16 cellular contexts compared by ENCODE assay signal in the genomic region with DNA sequence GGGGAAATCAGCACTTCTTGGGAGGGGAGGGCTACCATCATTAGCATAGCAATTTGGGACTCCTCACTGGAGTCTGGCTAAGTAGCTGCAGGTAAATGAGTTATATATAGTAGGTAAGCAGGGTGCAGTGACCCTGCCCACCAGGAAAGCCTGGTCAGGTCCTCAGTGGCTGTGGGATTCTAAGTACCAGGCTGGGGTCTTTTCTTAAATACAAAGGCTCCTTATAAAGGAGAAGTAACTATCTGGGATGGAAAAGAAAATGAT.
DNase-seq lines count a peak whose midpoint lies in the region; ATAC-seq and TF ChIP-seq lines count a peak whose summit lies in the region.
"Had no signal": no experiment of that assay in that cellular context is flagged by ENCODE, and none has a peak within 500 bp of the region (broad histone marks: within the 10 kb centered on the region; RNA-seq: fewer than 3 reads in every experiment).

No MANE protein-coding gene starts in this region.

- H3K9me3 ChIP-seq in SK-N-SH = no peaks in the 10 kb centered on the region
- H3K9me3 ChIP-seq in Karpas-422 (ENCODE audit: low read length) = no peaks in the 10 kb centered on the region
- H3K9me3 ChIP-seq in prostate gland = no peaks in the 10 kb centered on the region
- H3K9me3 ChIP-seq: A549; BLaER1 treated with 17β-estradiol and CSF1 and Interleukin-3, amounts not matched to agents 10 nM and 100 nM; Caco-2 had no signal

- H3K79me2 ChIP-seq in SK-N-SH (ENCODE audit: insufficient read depth) (peaks cover 9% of the 10 kb centered on the region), Karpas-422 (ENCODE audit: low read length) (no peaks in the 10 kb centered on the region), mesendoderm (ENCODE audit: control insufficient read depth, insufficient read depth, low read length) (no peaks in the 10 kb centered on the region)

- DNase-seq in SK-N-SH = no peak
- peak; percentile 14 for DNase-seq in Karpas-422
- no peak for DNase-seq in mesendoderm
- DNase-seq in prostate gland (ENCODE audit: low spot score) = no peak
- DNase-seq in activated naive CD4-positive, alpha-beta T cell treated with Interleukin-2 at 50 U/mL for 16 hours = no peak
- DNase-seq: AML-193; Caco-2; Calu3; CD4-positive, alpha-beta T cell; CD8-positive, alpha-beta T cell; GF-D8 had no signal

- no peaks in the 10 kb centered on the region for H3K9me2 ChIP-seq in SK-N-SH
- no peaks in the 10 kb centered on the region for H3K9me2 ChIP-seq in Karpas-422 (replicated peaks; ENCODE audit: insufficient read depth, low read length)

- CTCF ChIA-PET in SK-N-SH (lab: Yijun Ruan, JAX) = interaction anchor here (1.1 to 2.6 kb wide), 14 partner anchors 9 to 371 kb away, joined by 3 to 16 read pairs (median 6); a partner anchor contains a TSS

- H3F3A ChIP-seq in SK-N-SH (replicated peaks; ENCODE audit: insufficient read depth) = peaks cover 8% of the 10 kb centered on the region

- H3K27me3 ChIP-seq in SK-N-SH (ENCODE audit: insufficient read depth) = no peaks in the 10 kb centered on the region
- no peaks in the 10 kb centered on the region for H3K27me3 ChIP-seq in Karpas-422 (ENCODE audit: low read length)
- H3K27me3 ChIP-seq in mesendoderm (ENCODE audit: insufficient read depth, low read length, poor library complexity) = no peaks in the 10 kb centered on the region
- no peaks in the 10 kb centered on the region for H3K27me3 ChIP-seq in prostate gland (replicated peaks; ENCODE audit: insufficient read depth)
- H3K27me3 ChIP-seq: BLaER1 treated with 17β-estradiol and CSF1 and Interleukin-3, amounts not matched to agents 10 nM and 100 nM had no signal

- H2BK5ac ChIP-seq in mesendoderm (ENCODE audit: low read length) = no peak overlapping the region

- no peak overlapping the region for H4K5ac ChIP-seq in mesendoderm (ENCODE audit: low read length)

- H3K4me1 ChIP-seq in SK-N-SH (ENCODE audit: control insufficient read depth in 1 of 2, insufficient read depth in 2 of 2, low read depth in 1 of 2, low read length in 1 of 2) = peaks cover 0 to 45% of the 10 kb centered on the region in 2 experiments; a peak in 2 of 4 replicates
- no peaks in the 10 kb centered on the region for H3K4me1 ChIP-seq in Karpas-422 (ENCODE audit: low read length)
- H3K4me1 ChIP-seq in mesendoderm (ENCODE audit: control insufficient read depth, low read depth, low read length) = peaks cover 6% of the 10 kb centered on the region
- H3K4me1 ChIP-seq in prostate gland (replicated peaks) = no peaks in the 10 kb centered on the region
- H3K4me1 ChIP-seq: BLaER1 treated with 17β-estradiol and CSF1 and Interleukin-3, amounts not matched to agents 10 nM and 100 nM had no signal

- intact Hi-C loops in prostate gland (cut with DNase I) = no loop called here

- peaks cover 0 to 29% of the 10 kb centered on the region in 2 experiments for H3K36me3 ChIP-seq in SK-N-SH (replicated peaks in 1 of 2; ENCODE audit: control insufficient read depth in 1 of 2, insufficient read depth in 2 of 2, low read length in 1 of 2)
- no peaks in the 10 kb centered on the region for H3K36me3 ChIP-seq in Karpas-422 (ENCODE audit: insufficient read depth, low read length)
- H3K36me3 ChIP-seq in mesendoderm (ENCODE audit: control insufficient read depth, insufficient read depth, low read length) = no peaks in the 10 kb centered on the region
- no peaks in the 10 kb centered on the region for H3K36me3 ChIP-seq in prostate gland
- H3K36me3 ChIP-seq: BLaER1 treated with 17β-estradiol and CSF1 and Interleukin-3, amounts not matched to agents 10 nM and 100 nM had no signal

- no peak overlapping the region for H3K4me2 ChIP-seq in SK-N-SH
- H3K4me2 ChIP-seq in Karpas-422 (ENCODE audit: low read depth, low read length, poor library complexity, severe bottlenecking) = no peak overlapping the region
- H3K4me2 ChIP-seq in mesendoderm (ENCODE audit: low read length) = no peak overlapping the region
- H3K4me2 ChIP-seq: A549; BLaER1 treated with 17β-estradiol and CSF1 and Interleukin-3, amounts not matched to agents 10 nM and 100 nM had no signal

- TF ChIP-seq POLR2A in prostate gland (IDR thresholded peaks at IDR 0.05) = no peak

- H4K8ac ChIP-seq in mesendoderm (ENCODE audit: low read depth, low read length) = no peak overlapping the region

- no peak overlapping the region for H3K23ac ChIP-seq in mesendoderm (ENCODE audit: low read length)

- TF ChIP-seq EP300 in SK-N-SH (IDR thresholded peaks at IDR 0.05; ENCODE audit: borderline replicate concordance in 1 of 2, low read depth in 1 of 2, low read length in 1 of 2) = no peak

- no peak overlapping the region for H3K56ac ChIP-seq in mesendoderm (ENCODE audit: low read length)

- H4K20me1 ChIP-seq in SK-N-SH (ENCODE audit: insufficient read depth) (no peaks in the 10 kb centered on the region), Karpas-422 (ENCODE audit: insufficient read depth, low read depth, low read length) (no peaks in the 10 kb centered on the region)
- H4K20me1 ChIP-seq: BLaER1 treated with 17β-estradiol and CSF1 and Interleukin-3, amounts not matched to agents 10 nM and 100 nM had no signal

- no peak for ATAC-seq in SK-N-SH treated with all-trans-retinoic acid at 6 μM for 48 hours
- ATAC-seq: A549; CD8-positive, alpha-beta T cell had no signal

- TF ChIP-seq CTCF in SK-N-SH (IDR thresholded peaks at IDR 0.05) (no peak), prostate gland (IDR thresholded peaks at IDR 0.05) (no peak)

- no peak overlapping the region for H3K4ac ChIP-seq in mesendoderm (ENCODE audit: low read depth, low read length)

- H3K4me3 ChIP-seq in SK-N-SH (ENCODE audit: low read depth in 2 of 2, low read length in 1 of 2) (no peak overlapping the region), Karpas-422 (ENCODE audit: low read length) (no peak overlapping the region), mesendoderm (ENCODE audit: low read length) (no peak overlapping the region), prostate gland (no peak overlapping the region)
- H3K4me3 ChIP-seq: A549; BLaER1 treated with 17β-estradiol and CSF1 and Interleukin-3, amounts not matched to agents 10 nM and 100 nM had no signal

- POLR2A ChIA-PET in SK-N-SH (lab: Yijun Ruan, JAX) = interaction anchor here (0.6 to 1.6 kb wide), 4 partner anchors 11 to 332 kb away, joined by 3 to 8 read pairs (median 4); no protein-coding TSS in a partner anchor

- no peak overlapping the region for H2BK120ac ChIP-seq in mesendoderm (ENCODE audit: low read depth, low read length)

- peak overlapping the region; percentile 18 for H3K18ac ChIP-seq in mesendoderm (ENCODE audit: low read length)

- H3K27ac ChIP-seq in SK-N-SH (ENCODE audit: low read depth in 2 of 2, low read length in 1 of 2) = peak overlapping the region in 1 of 2 experiments; percentile 95; a peak in 2 of 4 replicates
- H3K27ac ChIP-seq in Karpas-422 (ENCODE audit: low read length) = no peak overlapping the region
- no peak overlapping the region for H3K27ac ChIP-seq in mesendoderm (ENCODE audit: low read depth, low read length)
- H3K27ac ChIP-seq in prostate gland = no peak overlapping the region
- H3K27ac ChIP-seq: 22Rv1; A549; BLaER1 treated with 17β-estradiol and CSF1 and Interleukin-3, amounts not matched to agents 10 nM and 100 nM; C4-2B had no signal

- no peaks in the 10 kb centered on the region for H3K79me1 ChIP-seq in mesendoderm (ENCODE audit: low read length)

- no peak overlapping the region for H2AFZ ChIP-seq in SK-N-SH (ENCODE audit: low read depth)
- H2AFZ ChIP-seq in Karpas-422 (ENCODE audit: low read length) = no peak overlapping the region

- no peak overlapping the region for H2AK5ac ChIP-seq in mesendoderm (ENCODE audit: low read length)

- no peak for TF ChIP-seq RAD21 in SK-N-SH (IDR thresholded peaks at IDR 0.05; ENCODE audit: low read length)

- no peak overlapping the region for H3K9ac ChIP-seq in SK-N-SH
- H3K9ac ChIP-seq in Karpas-422 (ENCODE audit: low read length) = no peak overlapping the region
- no peak overlapping the region for H3K9ac ChIP-seq in mesendoderm (ENCODE audit: low read length)
- H3K9ac ChIP-seq: BLaER1 treated with 17β-estradiol and CSF1 and Interleukin-3, amounts not matched to agents 10 nM and 100 nM had no signal

- H2BK15ac ChIP-seq in mesendoderm (replicated peaks; ENCODE audit: low read depth) = no peak overlapping the region

TF ChIP-seq in SK-N-SH, 30 proteins besides CTCF, POLR2A, EP300 and RAD21:
- no peak for TF ChIP-seq YY1 (IDR thresholded peaks at IDR 0.05; ENCODE audit: low read depth)
- 0 out of 2 replicates have a peak, but pooled peaks have one; percentile 4 for TF ChIP-seq FOXJ3 (CRISPR knock-in tag; IDR thresholded peaks at IDR 0.05)

TF ChIP-seq in SK-N-SH treated with all-trans-retinoic acid at 6 μM for 48 hours, 23 proteins besides CTCF, POLR2A, EP300 and RAD21:
- TF ChIP-seq, protein P1, sequence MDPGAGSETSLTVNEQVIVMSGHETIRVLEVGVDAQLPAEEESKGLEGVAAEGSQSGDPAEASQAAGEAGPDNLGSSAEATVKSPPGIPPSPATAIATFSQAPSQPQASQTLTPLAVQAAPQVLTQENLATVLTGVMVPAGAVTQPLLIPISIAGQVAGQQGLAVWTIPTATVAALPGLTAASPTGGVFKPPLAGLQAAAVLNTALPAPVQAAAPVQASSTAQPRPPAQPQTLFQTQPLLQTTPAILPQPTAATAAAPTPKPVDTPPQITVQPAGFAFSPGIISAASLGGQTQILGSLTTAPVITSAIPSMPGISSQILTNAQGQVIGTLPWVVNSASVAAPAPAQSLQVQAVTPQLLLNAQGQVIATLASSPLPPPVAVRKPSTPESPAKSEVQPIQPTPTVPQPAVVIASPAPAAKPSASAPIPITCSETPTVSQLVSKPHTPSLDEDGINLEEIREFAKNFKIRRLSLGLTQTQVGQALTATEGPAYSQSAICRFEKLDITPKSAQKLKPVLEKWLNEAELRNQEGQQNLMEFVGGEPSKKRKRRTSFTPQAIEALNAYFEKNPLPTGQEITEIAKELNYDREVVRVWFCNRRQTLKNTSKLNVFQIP (CRISPR knock-in tag; IDR thresholded peaks at IDR 0.05; ENCODE audit: borderline replicate concordance, low read depth) = no peak
- TF ChIP-seq ZNF8 (CRISPR knock-in tag; IDR thresholded peaks at IDR 0.05) = no peak
- no peak for TF ChIP-seq SNAI2 (CRISPR knock-in tag; IDR thresholded peaks at IDR 0.05)
- no peak for TF ChIP-seq OSR1 (CRISPR knock-in tag; IDR thresholded peaks at IDR 0.05)
- TF ChIP-seq ZFP3 (CRISPR knock-in tag; IDR thresholded peaks at IDR 0.05) = no peak
- no peak for TF ChIP-seq ZNF70 (CRISPR knock-in tag; IDR thresholded peaks at IDR 0.05)
- no peak for TF ChIP-seq GLIS3 (CRISPR knock-in tag; IDR thresholded peaks at IDR 0.05)
- no peak for TF ChIP-seq CSDC2 (CRISPR knock-in tag; IDR thresholded peaks at IDR 0.05)
- no peak for TF ChIP-seq TOX (CRISPR knock-in tag; IDR thresholded peaks at IDR 0.05; ENCODE audit: borderline replicate concordance)
